In the genomic region with DNA sequence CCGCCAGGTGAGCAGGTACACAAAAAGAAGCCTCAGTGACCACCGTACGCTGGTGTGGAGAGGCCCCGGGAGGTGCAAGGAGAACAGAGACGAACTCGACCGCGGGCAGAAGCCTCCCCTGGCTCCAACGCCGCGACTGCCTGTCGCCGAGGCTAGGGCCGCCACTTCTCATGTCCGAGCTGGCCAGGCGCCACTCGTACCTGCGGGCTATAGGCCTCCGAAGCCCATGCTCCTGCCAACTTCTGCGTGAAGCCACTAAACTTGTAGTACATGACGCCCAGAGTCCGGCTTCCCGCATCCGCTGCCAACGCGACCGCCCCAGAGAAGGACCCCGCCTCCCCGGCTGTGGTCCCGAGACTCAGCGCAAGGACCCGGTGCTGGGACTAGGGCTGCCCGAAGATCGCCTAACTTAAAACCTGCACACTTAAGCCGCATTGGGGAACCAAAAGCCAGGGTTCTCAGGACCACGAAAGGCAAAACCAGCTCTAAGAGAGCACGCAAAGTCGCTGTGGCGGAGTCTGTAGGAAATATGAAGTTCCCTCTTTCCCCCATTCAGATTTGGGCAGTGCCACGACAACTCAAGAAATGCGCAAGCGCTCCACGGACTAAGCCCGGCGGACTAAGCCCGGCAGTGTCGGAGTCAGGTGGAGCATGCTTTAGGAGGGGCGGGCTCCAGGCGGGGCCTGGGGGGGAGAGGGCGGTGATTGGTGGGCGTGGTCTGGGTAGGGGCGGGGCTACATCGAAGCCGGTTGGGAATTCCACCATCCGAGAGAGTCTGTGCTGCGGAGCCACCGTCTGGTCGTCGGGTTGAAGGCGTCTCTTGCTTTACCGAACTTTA, we compare ENCODE assay signal across 1 cellular context.
TF ChIP-seq lines count a peak whose summit lies in the region.

A gene with protein sequence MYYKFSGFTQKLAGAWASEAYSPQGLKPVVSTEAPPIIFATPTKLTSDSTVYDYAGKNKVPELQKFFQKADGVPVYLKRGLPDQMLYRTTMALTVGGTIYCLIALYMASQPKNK (minus strand): TSS at position 328 of the 838 bp plus-strand sequence. CDS start 56 bp downstream, at position 272.

TF ChIP-seq in GM12878, 131 proteins besides CTCF, POLR2A, EP300 and RAD21 (continued from another document and continues in another):
- TF ChIP-seq ZNF592 (IDR thresholded peaks at IDR 0.05), result peak; percentile 93
- TF ChIP-seq MXI1 (IDR thresholded peaks at IDR 0.05; ENCODE audit: low read depth, low read length), result peak; percentile 79
- TF ChIP-seq HSF1 (IDR thresholded peaks at IDR 0.05; ENCODE audit: low read depth, low read length), result no peak
- TF ChIP-seq BHLHE40 (IDR thresholded peaks at IDR 0.05; ENCODE audit: borderline replicate concordance in 1 of 2, low read depth in 2 of 2, low read length in 1 of 2), result peak; percentile 82 to 91
- peak; percentile 92; the same call in 1 of the 2 replicates for TF ChIP-seq NBN (IDR thresholded peaks at IDR 0.05)
- peak; percentile 84 for TF ChIP-seq POLR2AphosphoS5 (IDR thresholded peaks at IDR 0.05; ENCODE audit: low read length)
- TF ChIP-seq ESRRA (IDR thresholded peaks at IDR 0.05; ENCODE audit: low read length), result no peak
- no peak for TF ChIP-seq CBX5 (IDR thresholded peaks at IDR 0.05; ENCODE audit: low read depth)
- peak; percentile 25; the same call in 1 of the 2 replicates for TF ChIP-seq ZBTB40 (IDR thresholded peaks at IDR 0.05; ENCODE audit: borderline replicate concordance)
- peak; percentile 86 for TF ChIP-seq RAD51 (IDR thresholded peaks at IDR 0.05)
- peak; percentile 38; the same call in 1 of the 2 replicates for TF ChIP-seq FOXK2 (IDR thresholded peaks at IDR 0.05)
- TF ChIP-seq ASH2L (IDR thresholded peaks at IDR 0.05; ENCODE audit: borderline replicate concordance, low read depth), result 0 out of 2 replicates have a peak, but pooled peaks have one; percentile 23
- TF ChIP-seq PML (IDR thresholded peaks at IDR 0.05; ENCODE audit: low read length), result peak; percentile 72; the same call in 1 of the 2 replicates
- TF ChIP-seq FOS (IDR thresholded peaks at IDR 0.05; ENCODE audit: borderline replicate concordance, extremely low read depth, insufficient read length), result no peak
- peak; percentile 38 for TF ChIP-seq SIX5 (IDR thresholded peaks at IDR 0.05; ENCODE audit: low read depth, low read length, severe bottlenecking)
- peak; percentile 48; the same call in 1 of the 2 replicates for TF ChIP-seq DPF2 (IDR thresholded peaks at IDR 0.05)
- TF ChIP-seq CHD4 (IDR thresholded peaks at IDR 0.05), result no peak
- TF ChIP-seq, protein P1, sequence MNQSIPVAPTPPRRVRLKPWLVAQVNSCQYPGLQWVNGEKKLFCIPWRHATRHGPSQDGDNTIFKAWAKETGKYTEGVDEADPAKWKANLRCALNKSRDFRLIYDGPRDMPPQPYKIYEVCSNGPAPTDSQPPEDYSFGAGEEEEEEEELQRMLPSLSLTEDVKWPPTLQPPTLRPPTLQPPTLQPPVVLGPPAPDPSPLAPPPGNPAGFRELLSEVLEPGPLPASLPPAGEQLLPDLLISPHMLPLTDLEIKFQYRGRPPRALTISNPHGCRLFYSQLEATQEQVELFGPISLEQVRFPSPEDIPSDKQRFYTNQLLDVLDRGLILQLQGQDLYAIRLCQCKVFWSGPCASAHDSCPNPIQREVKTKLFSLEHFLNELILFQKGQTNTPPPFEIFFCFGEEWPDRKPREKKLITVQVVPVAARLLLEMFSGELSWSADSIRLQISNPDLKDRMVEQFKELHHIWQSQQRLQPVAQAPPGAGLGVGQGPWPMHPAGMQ (IDR thresholded peaks at IDR 0.05; ENCODE audit: borderline replicate concordance), result peak; percentile 98
- TF ChIP-seq ZNF24 (IDR thresholded peaks at IDR 0.05), result no peak
- TF ChIP-seq MYB (IDR thresholded peaks at IDR 0.05; ENCODE audit: borderline replicate concordance, low read depth, low read length), result peak; percentile 98
- TF ChIP-seq IKZF1 (conservative IDR thresholded peaks at IDR 0.05), result peak; percentile 80
- no peak for TF ChIP-seq GABPA (IDR thresholded peaks at IDR 0.05; ENCODE audit: low read depth)
- TF ChIP-seq MAX (IDR thresholded peaks at IDR 0.05; ENCODE audit: low read depth, low read length), result no peak
- no peak for TF ChIP-seq BRCA1 (IDR thresholded peaks at IDR 0.05; ENCODE audit: low read depth, low read length)
- TF ChIP-seq ZBTB11 (CRISPR knock-in tag; IDR thresholded peaks at IDR 0.05), result no peak
- TF ChIP-seq NFIC (IDR thresholded peaks at IDR 0.05; ENCODE audit: low read depth, low read length), result no peak; the same call in 1 of the 2 replicates
- TF ChIP-seq MYC (IDR thresholded peaks at IDR 0.05; ENCODE audit: insufficient read depth, insufficient read length, insufficient replicate concordance, low read length, severe bottlenecking), result peak; percentile 80
- peak; percentile 67 for TF ChIP-seq HCFC1 (IDR thresholded peaks at IDR 0.05; ENCODE audit: low read length)
- peak; percentile 65; the same call in 1 of the 2 replicates for TF ChIP-seq TAF1 (IDR thresholded peaks at IDR 0.05; ENCODE audit: borderline replicate concordance, low read depth, low read length)
- TF ChIP-seq STAT3 (IDR thresholded peaks at IDR 0.05; ENCODE audit: low read depth, low read length), result no peak
- peak; percentile 92 for TF ChIP-seq ZBTB33 (IDR thresholded peaks at IDR 0.05)
- TF ChIP-seq STAT1 (conservative IDR thresholded peaks at IDR 0.05), result peak; percentile 85; the same call in 1 of the 2 replicates
- TF ChIP-seq RUNX3 (IDR thresholded peaks at IDR 0.05; ENCODE audit: low read length), result peak; percentile 79
- TF ChIP-seq BCL11A (IDR thresholded peaks at IDR 0.05; ENCODE audit: low read depth, low read length), result no peak
- no peak for TF ChIP-seq ZZZ3 (IDR thresholded peaks at IDR 0.05; ENCODE audit: control insufficient read depth, insufficient read length, low read depth)
- TF ChIP-seq SMAD5 (IDR thresholded peaks at IDR 0.05; ENCODE audit: low read depth), result no peak
